In the genomic region with DNA sequence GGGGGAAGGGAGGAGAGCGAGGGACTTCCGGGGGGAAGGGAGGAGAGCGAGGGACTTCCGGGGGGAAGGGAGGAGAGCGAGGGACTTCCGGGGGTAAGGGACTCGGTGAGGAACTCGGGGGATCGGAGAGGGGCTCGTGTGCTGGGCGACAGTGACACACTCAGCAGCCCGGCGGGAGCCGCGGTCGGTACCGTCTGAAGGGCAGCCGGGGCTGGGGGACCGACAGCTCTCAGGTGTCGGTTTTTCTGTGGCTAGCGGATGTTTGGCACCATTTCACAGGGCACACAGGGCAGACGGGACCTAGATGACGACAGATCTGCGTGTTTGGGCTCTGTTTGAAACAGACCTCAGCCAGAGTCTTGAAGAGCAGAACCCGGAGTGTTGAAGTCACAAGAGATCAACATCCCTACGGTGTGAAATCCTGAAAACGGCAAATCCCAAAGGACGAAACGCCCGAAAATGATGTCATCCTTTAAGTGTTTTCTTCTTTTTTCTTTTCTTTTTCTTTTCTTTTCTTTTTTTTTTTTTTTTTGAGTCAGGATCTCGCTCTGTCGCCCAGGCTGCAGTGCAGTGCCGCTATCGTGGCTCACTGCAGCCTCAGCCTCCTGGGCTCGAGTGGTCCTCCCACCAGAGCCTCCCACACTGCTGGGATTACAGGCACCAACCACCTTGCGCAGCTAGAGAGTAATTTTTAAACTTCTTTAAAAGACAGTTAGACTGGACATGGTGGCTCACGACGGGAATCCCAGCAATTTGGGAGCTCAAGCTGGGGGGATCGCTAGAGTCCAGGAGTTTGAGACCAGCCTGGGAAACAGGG, we compare ENCODE assay signal across 8 cellular contexts. TPM values are rescaled to one million over a fixed set of nuclear protein-coding genes. Genes with fewer than 3 reads are reported as not detected.
DNase-seq lines count a peak whose midpoint lies in the region; ATAC-seq, FAIRE-seq and TF ChIP-seq lines count a peak whose summit lies in the region.

No MANE protein-coding gene starts in this region.

- H2BK12ac ChIP-seq in H1 (ENCODE audit: low read depth, low read length): no peak overlapping the region

- no peaks in the 10 kb centered on the region for H3K79me2 ChIP-seq in H1 (ENCODE audit: control insufficient read depth in 1 of 2, insufficient read depth in 2 of 2, low read length in 2 of 2)

- peak overlapping the region; percentile 31; the same call in 1 of the 2 replicates for H2BK15ac ChIP-seq in H1 (ENCODE audit: low read length)

- peak overlapping the region; percentile 92; the same call in 1 of the 2 replicates for H4K8ac ChIP-seq in H1 (ENCODE audit: extremely low read depth, insufficient read depth, low read length)

- H3K14ac ChIP-seq in H1 (ENCODE audit: insufficient read length): no peak overlapping the region

- H4K5ac ChIP-seq in H1 (ENCODE audit: insufficient read length, low read depth, low read length): peak overlapping the region; percentile 77

- no peak overlapping the region; the same call in 1 of the 2 replicates for H2AFZ ChIP-seq in H1 (ENCODE audit: low read length)

- no peak overlapping the region for H2BK120ac ChIP-seq in H1 (replicated peaks; ENCODE audit: low read depth, low read length)

- peak overlapping the region; percentile 25 for H3K56ac ChIP-seq in H1 (replicated peaks; ENCODE audit: insufficient read length, low read depth, low read length)

- 12% methylated on average over 28 of the region's 39 CpGs; no CpG with 5 or more reads in 1 of the 2 experiments for WGBS in H1 (ENCODE audit: extremely low coverage in 1 of 2, insufficient coverage in 1 of 2, insufficient read length in 1 of 2, insufficient replicate concordance in 2 of 2, low coverage in 1 of 2, low lambda C conversion rate in 2 of 2, missing lambda C conversion rate in 1 of 2), 2 experiments
- 9 to 10% methylated on average over 27 to 33 of the region's 39 CpGs for WGBS in mesodermal cell (ENCODE audit: insufficient coverage in 2 of 2), 2 experiments

- peaks cover 0 to 4% (median 0%) of the 10 kb centered on the region in 4 experiments; a peak in 1 of 7 replicates for H3K4me1 ChIP-seq in H1 (replicated peaks in 1 of 4; ENCODE audit: control insufficient read depth in 3 of 4, insufficient read depth in 4 of 4, low read length in 3 of 4)
- no peaks in the 10 kb centered on the region for H3K4me1 ChIP-seq in mesodermal cell (ENCODE audit: control insufficient read depth, insufficient read depth, low read length, poor library complexity, severe bottlenecking)

- peak overlapping the region; percentile 86; the same call in 1 of the 2 replicates for H2BK5ac ChIP-seq in H1 (ENCODE audit: low read depth, low read length)

- no peak overlapping the region for H4K91ac ChIP-seq in H1 (replicated peaks; ENCODE audit: insufficient read length, low read length)

- H3K4me3 ChIP-seq in H1 (ENCODE audit: extremely low read depth in 1 of 4, insufficient read depth in 2 of 4, low read depth in 3 of 4, low read length in 4 of 4) (peak overlapping the region; percentile 66 to 94 (median 82)), mesodermal cell (ENCODE audit: extremely low read depth, insufficient read depth, low read length, poor library complexity, severe bottlenecking) (peak overlapping the region; percentile 63)

- no peak overlapping the region for H2AK5ac ChIP-seq in H1 (ENCODE audit: low read depth, low read length)

- peaks cover 4 to 5% of the 10 kb centered on the region in 2 experiments; a peak in 2 of 4 replicates for H3K9me3 ChIP-seq in H1 (ENCODE audit: insufficient read depth in 2 of 2, low read depth in 1 of 2, low read length in 1 of 2)
- H3K9me3 ChIP-seq in mesodermal cell (ENCODE audit: control insufficient read depth, low read length): no peaks in the 10 kb centered on the region

- H3K4ac ChIP-seq in H1 (replicated peaks; ENCODE audit: insufficient read length, low read depth, low read length): no peak overlapping the region

- H4K20me1 ChIP-seq in H1 (replicated peaks in 1 of 2; ENCODE audit: control insufficient read depth in 1 of 2, insufficient read depth in 2 of 2, low read length in 2 of 2): peaks cover 0 to 5% of the 10 kb centered on the region in 2 experiments

- no peak for TF ChIP-seq EP300 in H1 (IDR thresholded peaks at IDR 0.05; ENCODE audit: borderline replicate concordance in 1 of 2, low read depth in 2 of 2, low read length in 2 of 2)

- DNase-seq in A172 (ENCODE audit: low spot score) (peak; percentile 71), NK-92 (lab: John Stamatoyannopoulos, UW; ENCODE audit: unreplicated experiment) (peak; percentile 45), H1 (ENCODE audit: low read depth in 1 of 2, low spot score in 2 of 2) (peak; percentile 70 to 75)
- peak; percentile 58 to 61 (median 59) for DNase-seq in activated CD8-positive, alpha-beta memory T cell treated with anti-CD3 and anti-CD28 coated beads for 48 hours (ENCODE audit: low read depth in 2 of 3, low spot score in 2 of 3)
- DNase-seq in stimulated activated CD8-positive, alpha-beta memory T cell treated with anti-CD3 and anti-CD28 coated beads, Interleukin-15, amount 100 ng/mL, for 1 hour (ENCODE audit: low read depth): peak; percentile 39

- H3K23me2 ChIP-seq in H1 (ENCODE audit: low read depth, low read length): peaks cover 5% of the 10 kb centered on the region

- CTCF ChIA-PET in H1 (lab: Charles Lee; ENCODE audit: partially characterized antibody): interaction anchor here (1.0 to 1.6 kb wide), 7 partner anchors 21 to 57 kb away, joined by 3 to 6 read pairs (median 4); no protein-coding TSS in a partner anchor

- H2BK20ac ChIP-seq in H1 (ENCODE audit: low read length): no peak overlapping the region

- peak; percentile 74 to 77 for TF ChIP-seq POLR2A in H1 (IDR thresholded peaks at IDR 0.05; ENCODE audit: control extremely low read depth in 1 of 2, low read depth in 2 of 2, low read length in 2 of 2)

- ATAC-seq in GM18517 (IDR thresholded peaks at IDR 0.05; ENCODE audit: unreplicated experiment) (peak; percentile 56), HG03139 (IDR thresholded peaks at IDR 0.05; ENCODE audit: unreplicated experiment) (peak; percentile 43)

- no peak for TF ChIP-seq CTCF in H1 (IDR thresholded peaks at IDR 0.05; ENCODE audit: control extremely low read depth in 1 of 3, insufficient read depth in 1 of 3, low read depth in 1 of 3, low read length in 3 of 3)

- peak overlapping the region; percentile 73 for H3K4me2 ChIP-seq in H1 (ENCODE audit: insufficient read depth in 1 of 2, low read depth in 2 of 2, low read length in 2 of 2)

- peak overlapping the region; percentile 75 for H3K27ac ChIP-seq in H1 (ENCODE audit: low read depth, low read length)
- H3K27ac ChIP-seq in mesodermal cell (ENCODE audit: low read depth, low read length, severe bottlenecking): peak overlapping the region; percentile 96

- H3K18ac ChIP-seq in H1 (ENCODE audit: extremely low read depth, low read length): peak overlapping the region; percentile 64; the same call in 1 of the 2 replicates

- POLR2A ChIA-PET in H1 (lab: Charles Lee; ENCODE audit: partially characterized antibody): interaction anchor here (0.8 to 1.1 kb wide), 3 partner anchors 47 to 401 kb away, joined by 3 to 5 read pairs (median 3); partner anchors contain the start of gene ANKRD11

- no peaks in the 10 kb centered on the region for H3K36me3 ChIP-seq in H1 (ENCODE audit: control insufficient read depth in 2 of 4, insufficient read depth in 4 of 4, low read length in 3 of 4)
- peaks cover 1% of the 10 kb centered on the region for H3K36me3 ChIP-seq in mesodermal cell (ENCODE audit: control insufficient read depth, insufficient read depth, low read length)

- no peak overlapping the region for H3K23ac ChIP-seq in H1 (ENCODE audit: insufficient read length)

- 0 out of 7 replicates have a peak, but pooled peaks cover 0 to under 1% (median 0%) of the 10 kb centered on the region in 4 experiments for H3K27me3 ChIP-seq in H1 (replicated peaks in 1 of 4; ENCODE audit: control insufficient read depth in 3 of 4, extremely low read depth in 1 of 4, insufficient read depth in 3 of 4, low read length in 3 of 4)

- H3K9ac ChIP-seq in H1 (replicated peaks in 1 of 4; ENCODE audit: extremely low read depth in 1 of 4, low read depth in 3 of 4, low read length in 3 of 4): peak overlapping the region; percentile 65 to 82 (median 77)

- no peak for TF ChIP-seq RAD21 in H1 (IDR thresholded peaks at IDR 0.05 in 1 of 2, conservative IDR thresholded peaks at IDR 0.05 in 1 of 2; ENCODE audit: low read depth in 2 of 2, low read length in 2 of 2)

- no peak for FAIRE-seq in H1 (lab: Jason Lieb, UNC)

- H3K79me1 ChIP-seq in H1 (ENCODE audit: low read depth, low read length): no peaks in the 10 kb centered on the region

TF ChIP-seq in H1, 55 proteins besides CTCF, POLR2A, EP300 and RAD21 (continues in another document):
- peak; percentile 90 for TF ChIP-seq PHF8 (conservative IDR thresholded peaks at IDR 0.05; ENCODE audit: low read depth, low read length)
- 0 out of 2 replicates have a peak, but pooled peaks have one; percentile 31 for TF ChIP-seq KDM5A (IDR thresholded peaks at IDR 0.05; ENCODE audit: low read length)
- no peak for TF ChIP-seq SRF (IDR thresholded peaks at IDR 0.05; ENCODE audit: low read depth, low read length)
- TF ChIP-seq NRF1 (IDR thresholded peaks at IDR 0.05; ENCODE audit: low read depth, low read length): no peak

RNA-seq across cellular contexts. Expression of gene ZNF778, which starts 23.9 kb away (rescaled TPM):
- 8.8 and 10.5 TPM in 2 replicates for total RNA-seq in A172 (2014; rRNA removed; shearing (Covaris generic))
- 19.8 and 21.9 TPM in 2 replicates for total RNA-seq in H1 (2021; fragmentation: NEBNext Ultra II Directional; extraction: Animal tissue kit (Norgen Biotek cat#: 25700))
- 8.6 and 9.5 TPM in 2 replicates for polyA plus RNA-seq in H1 (2011; rRNA removed)
- polyA plus RNA-seq in H1 (2011; cell fraction: cytosol; rRNA removed): 8.3 TPM
- 11.0 TPM for polyA plus RNA-seq in H1 (2011; cell fraction: nucleus; rRNA removed)
- polyA plus RNA-seq in H1 (2012, experiment 1 of 2): 8.9 to 11.6 TPM (median 10.6 TPM) in 4 replicates
- polyA plus RNA-seq in H1 (2012, experiment 2 of 2): 0.62 TPM
- 11.3 TPM for polyA plus RNA-seq in H1 (2013, experiment 1 of 2)
- 10.3 TPM for polyA plus RNA-seq in H1 (2013, experiment 2 of 2)
- 30.1 and 31.7 TPM in 2 replicates for polyA minus RNA-seq in H1 (2011; rRNA and poly(A)+ RNA removed)
- polyA minus RNA-seq in H1 (2011; cell fraction: cytosol; rRNA and poly(A)+ RNA removed): 26.0 TPM
- 19.5 TPM for polyA minus RNA-seq in H1 (2011; cell fraction: nucleus; rRNA and poly(A)+ RNA removed)
- polyA plus RNA-seq in mesodermal cell (2013, experiment 1 of 2): 15.9 TPM
- 15.9 TPM for polyA plus RNA-seq in mesodermal cell (2013, experiment 2 of 2)

RNA-seq across cellular contexts. Expression of gene SLC22A31, which starts 41.1 kb away (rescaled TPM):
- total RNA-seq in A172 (2014; rRNA removed; shearing (Covaris generic)): not detected in 2 replicates
- 10.6 and 11.1 TPM in 2 replicates for total RNA-seq in H1 (2021; fragmentation: NEBNext Ultra II Directional; extraction: Animal tissue kit (Norgen Biotek cat#: 25700))
- 7.7 and 7.9 TPM in 2 replicates for polyA plus RNA-seq in H1 (2011; rRNA removed)
- polyA plus RNA-seq in H1 (2011; cell fraction: cytosol; rRNA removed): 6.7 TPM
- 50.6 TPM for polyA plus RNA-seq in H1 (2011; cell fraction: nucleus; rRNA removed)
- 5.9 to 13.0 TPM (median 10.2 TPM) in 4 replicates for polyA plus RNA-seq in H1 (2012, experiment 1 of 2)
- 5.9 TPM for polyA plus RNA-seq in H1 (2012, experiment 2 of 2)
- 7.2 TPM for polyA plus RNA-seq in H1 (2013, experiment 1 of 2)
- polyA plus RNA-seq in H1 (2013, experiment 2 of 2): 7.0 TPM
- polyA minus RNA-seq in H1 (2011; rRNA and poly(A)+ RNA removed): 1.2 and 2.6 TPM in 2 replicates
- 3.0 TPM for polyA minus RNA-seq in H1 (2011; cell fraction: cytosol; rRNA and poly(A)+ RNA removed)
- 10.6 TPM for polyA minus RNA-seq in H1 (2011; cell fraction: nucleus; rRNA and poly(A)+ RNA removed)
- polyA plus RNA-seq in mesodermal cell (2013, experiment 1 of 2): 1.2 TPM
- polyA plus RNA-seq in mesodermal cell (2013, experiment 2 of 2): 1.4 TPM

Comparison
In these comparisons a context has a peak if more than half of its experiments do, and no peak if none do; other contexts are left out.
1. Peak in every context shown above with its lines: DNase-seq, ATAC-seq, H3K4me3 ChIP-seq and H3K27ac ChIP-seq.
2. RNA of gene SLC22A31, which starts 41.1 kb away (total RNA-seq): 10.6 to 11.1 TPM in H1; not detected in A172; every median in the first group is over 10 times any median in the second.